In genomic region chr2:109275120-109276040, GRCh38 we compare ENCODE assay signal across 1 cellular context.
TF ChIP-seq lines count a peak whose summit lies in the region.

No MANE protein-coding gene starts in this region.

TF ChIP-seq in HepG2, 621 proteins besides CTCF, POLR2A, EP300 and RAD21 (continued from another document):
- TF ChIP-seq SKIL (CRISPR knock-in tag; IDR thresholded peaks at IDR 0.05; ENCODE audit: borderline replicate concordance) (no peak), SIN3A (IDR thresholded peaks at IDR 0.05; ENCODE audit: borderline replicate concordance, low read depth, low read length) (no peak), ZNF501 (CRISPR knock-in tag; IDR thresholded peaks at IDR 0.05) (no peak), ATF7 (IDR thresholded peaks at IDR 0.05) (no peak), ATF7 (CRISPR knock-in tag; IDR thresholded peaks at IDR 0.05) (no peak), RBAK (CRISPR knock-in tag; IDR thresholded peaks at IDR 0.05) (no peak), ZNF572 (CRISPR knock-in tag; IDR thresholded peaks at IDR 0.05) (no peak), BRCA1 (CRISPR knock-in tag; IDR thresholded peaks at IDR 0.05) (no peak)
